ENCODE assay signal across 8 cellular contexts in the genomic region with DNA sequence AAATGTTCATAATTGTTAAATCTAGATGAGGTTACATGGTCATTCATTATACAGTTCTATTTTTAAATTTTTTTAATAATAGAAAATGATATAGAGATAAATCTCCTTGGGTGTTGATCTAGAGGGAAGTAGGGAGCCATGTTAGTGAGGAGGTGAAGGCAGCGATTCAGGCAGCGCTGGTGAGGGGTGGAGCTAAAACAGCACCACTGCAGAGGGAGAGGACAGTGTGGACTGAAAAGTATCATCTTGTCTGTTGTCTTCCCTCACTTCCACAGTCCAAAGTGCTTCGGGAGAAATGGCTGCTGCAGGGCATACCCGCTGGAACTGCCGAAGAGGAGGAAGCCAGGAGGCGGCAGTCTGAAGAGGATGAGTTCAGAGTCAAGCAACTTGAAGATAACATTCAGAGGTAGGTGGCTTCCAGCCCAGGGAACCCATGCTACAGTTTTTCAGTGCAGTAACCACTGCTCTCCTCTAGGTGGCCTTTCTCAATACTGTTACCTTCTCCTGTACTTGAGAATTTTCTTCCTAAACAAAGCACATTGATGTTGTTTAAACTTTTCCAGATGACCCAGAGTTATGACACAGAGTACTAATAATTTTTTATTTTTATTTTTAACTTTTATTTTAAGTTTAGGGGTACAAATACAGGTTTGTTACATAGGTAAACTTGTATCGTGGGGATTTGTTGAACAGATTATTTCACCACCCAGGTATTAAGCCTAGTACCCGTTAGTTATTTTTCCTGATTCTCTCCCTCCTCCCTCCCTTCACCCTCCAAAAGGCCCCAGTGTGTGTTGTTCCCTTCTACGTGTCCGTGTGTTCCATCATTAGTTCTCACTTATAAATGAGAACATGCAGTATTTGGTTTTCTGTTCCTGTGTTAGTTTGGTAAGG.
DNase-seq lines count a peak whose midpoint lies in the region; ATAC-seq and TF ChIP-seq lines count a peak whose summit lies in the region.

No MANE protein-coding gene starts in this region.

- H2AFZ ChIP-seq in osteoblast (ENCODE audit: low read length) = no peak overlapping the region

- no peaks in the 10 kb centered on the region for H3K27me3 ChIP-seq in osteoblast (ENCODE audit: insufficient read depth, low read length)

- H3K36me3 ChIP-seq in osteoblast (ENCODE audit: insufficient read depth, low read length) = no peaks in the 10 kb centered on the region

- no peaks in the 10 kb centered on the region for H3K4me1 ChIP-seq in osteoblast (ENCODE audit: insufficient read depth, low read length)

- H3K27ac ChIP-seq in osteoblast (ENCODE audit: low read depth, low read length) = no peak overlapping the region

- DNase-seq in stimulated activated CD4-positive, alpha-beta T cell treated with anti-CD3 and anti-CD28 coated beads, Interleukin-12 subunit alpha, Interleukin-12 subunit beta, amount 100 ng/mL, for 4 hours = peak; percentile 7
- no peak for DNase-seq in stimulated activated CD4-positive, alpha-beta T cell treated with anti-CD3 and anti-CD28 coated beads, Interleukin-2, amount 100 ng/mL, for 48 hours
- DNase-seq in RPMI7951 (ENCODE audit: low read depth) (peak; percentile 41), choroid plexus epithelial cell (ENCODE audit: low read depth) (peak; percentile 70), osteoblast (ENCODE audit: insufficient read length, low spot score, missing footprints) (no peak), NCI-H1092 (lab: John Stamatoyannopoulos, UW) (no peak), DMS114 treated with DMSO at 0.1 percent for 48 hours (lab: John Stamatoyannopoulos, UW; ENCODE audit: unreplicated experiment) (no peak)

- ATAC-seq in HG02943 (IDR thresholded peaks at IDR 0.05; ENCODE audit: low read depth, unreplicated experiment) = peak; percentile 65

- no peaks in the 10 kb centered on the region for H3K9me3 ChIP-seq in osteoblast (ENCODE audit: low read depth, low read length)

- peaks cover 3% of the 10 kb centered on the region for H4K20me1 ChIP-seq in osteoblast (ENCODE audit: insufficient read depth, low read length)

- no peak overlapping the region for H3K4me3 ChIP-seq in choroid plexus epithelial cell (ENCODE audit: low read depth, low read length)
- H3K4me3 ChIP-seq in osteoblast (ENCODE audit: insufficient read depth, low read length) = no peak overlapping the region

- TF ChIP-seq CTCF in choroid plexus epithelial cell (conservative IDR thresholded peaks at IDR 0.05; ENCODE audit: low read depth, low read length) (peak; percentile 80), osteoblast (IDR thresholded peaks at IDR 0.05; ENCODE audit: extremely low read depth, low read depth, low read length) (peak; percentile 70)

- no peak overlapping the region for H3K4me2 ChIP-seq in osteoblast (ENCODE audit: insufficient read depth, low read length)

- H3K79me2 ChIP-seq in osteoblast (ENCODE audit: insufficient read depth, low read length) = no peaks in the 10 kb centered on the region

Comparison
In these comparisons a context has a peak if more than half of its experiments do, and no peak if none do; other contexts are left out.
1. DNase-seq: peak in stimulated activated CD4-positive, alpha-beta T cell treated with anti-CD3 and anti-CD28 coated beads, Interleukin-12 subunit alpha, Interleukin-12 subunit beta, amount 100 ng/mL, for 4 hours (single experiment), RPMI7951 (single experiment) and choroid plexus epithelial cell (single experiment); none in stimulated activated CD4-positive, alpha-beta T cell treated with anti-CD3 and anti-CD28 coated beads, Interleukin-2, amount 100 ng/mL, for 48 hours (0 of 2), osteoblast (single experiment), NCI-H1092 (single experiment) and DMS114 treated with DMSO at 0.1 percent for 48 hours (single experiment).